19 cellular contexts compared by ENCODE assay signal in the genomic region with DNA sequence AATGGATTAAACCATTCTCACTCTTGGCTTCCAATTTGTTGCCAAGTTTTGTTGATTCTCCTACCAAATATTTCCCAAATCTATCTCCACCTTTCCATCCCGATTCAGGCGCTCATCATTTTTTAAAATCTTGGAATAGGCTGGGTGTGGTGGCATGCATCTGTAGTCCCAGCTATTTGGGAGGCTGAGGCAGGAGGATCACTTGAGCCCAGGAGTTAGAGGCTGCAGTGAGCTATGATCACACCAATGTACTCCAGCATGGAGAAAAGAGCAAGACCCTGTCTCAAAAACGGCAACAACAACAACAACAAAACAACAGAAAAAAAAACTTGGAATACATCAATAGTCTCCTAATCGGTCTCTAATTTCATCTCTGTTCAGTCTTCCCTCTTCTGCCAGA. TPM values are rescaled to one million over a fixed set of nuclear protein-coding genes. Genes with fewer than 3 reads are reported as not detected.
A peak's percentile ranks its signal among the peaks of the same experiment; 100 is the strongest.
DNase-seq lines count a peak whose midpoint lies in the region; ATAC-seq and TF ChIP-seq lines count a peak whose summit lies in the region.
"Had no signal": no experiment of that assay in that cellular context is flagged by ENCODE, and none has a peak within 500 bp of the region (broad histone marks: within the 10 kb centered on the region; RNA-seq: fewer than 3 reads in every experiment).

No MANE protein-coding gene starts in this region.

- H3K27me3 Mint-ChIP-seq in activated naive CD8-positive, alpha-beta T cell, result no peaks in the 10 kb centered on the region
- no peaks in the 10 kb centered on the region for H3K27me3 Mint-ChIP-seq in activated naive CD8-positive, alpha-beta T cell treated with anti-CD3 and anti-CD28 coated beads for 36 hours
- H3K27me3 Mint-ChIP-seq in WTC11 (ENCODE audit: low read depth) (no peaks in the 10 kb centered on the region), glutamatergic neuron (ENCODE audit: unreplicated experiment) (peaks cover 7% of the 10 kb centered on the region)
- no peaks in the 10 kb centered on the region for H3K27me3 Mint-ChIP-seq in stimulated activated memory B cell treated with anti-CD40 and anti-IgM and Interleukin-4, amounts not matched to agents 10 μg/mL and 1 μg/mL and 100 μg/mL, for 72 hours

- H3K27ac Mint-ChIP-seq in activated naive CD8-positive, alpha-beta T cell, result peak overlapping the region; percentile 69
- no peak overlapping the region for H3K27ac Mint-ChIP-seq in activated naive CD8-positive, alpha-beta T cell treated with anti-CD3 and anti-CD28 coated beads for 36 hours
- H3K27ac Mint-ChIP-seq in WTC11, result no peak overlapping the region
- H3K27ac Mint-ChIP-seq in glutamatergic neuron (ENCODE audit: unreplicated experiment), result peak overlapping the region; percentile 72
- H3K27ac Mint-ChIP-seq in stimulated activated memory B cell treated with anti-CD40 and anti-IgM and Interleukin-4, amounts not matched to agents 10 μg/mL and 1 μg/mL and 100 μg/mL, for 72 hours, result peak overlapping the region; percentile 66

- CTCF ChIA-PET in WTC11 (lab: Charles Lee), result interaction anchor here (0.5 to 6.8 kb wide), 20 partner anchors 8 to 234 kb away, joined by 3 to 108 read pairs (median 7); a partner anchor contains a TSS

- peak overlapping the region; percentile 43 for H3K4me3 Mint-ChIP-seq in activated naive CD8-positive, alpha-beta T cell
- H3K4me3 Mint-ChIP-seq in activated naive CD8-positive, alpha-beta T cell treated with anti-CD3 and anti-CD28 coated beads for 36 hours, result no peak overlapping the region
- H3K4me3 Mint-ChIP-seq in WTC11, result peak overlapping the region; percentile 95
- H3K4me3 Mint-ChIP-seq in glutamatergic neuron (ENCODE audit: unreplicated experiment), result peak overlapping the region; percentile 95
- peak overlapping the region; percentile 41 for H3K4me3 Mint-ChIP-seq in stimulated activated memory B cell treated with anti-CD40 and anti-IgM and Interleukin-4, amounts not matched to agents 10 μg/mL and 1 μg/mL and 100 μg/mL, for 72 hours

- no peaks in the 10 kb centered on the region for H3K9me3 Mint-ChIP-seq in activated naive CD8-positive, alpha-beta T cell (ENCODE audit: low read depth)
- H3K9me3 Mint-ChIP-seq in activated naive CD8-positive, alpha-beta T cell treated with anti-CD3 and anti-CD28 coated beads for 36 hours, result peaks cover 1% of the 10 kb centered on the region
- 0 out of 2 replicates have a peak, but pooled peaks cover 4% of the 10 kb centered on the region for H3K9me3 Mint-ChIP-seq in WTC11
- H3K9me3 Mint-ChIP-seq in glutamatergic neuron (ENCODE audit: unreplicated experiment), result peaks cover 12% of the 10 kb centered on the region
- H3K9me3 Mint-ChIP-seq in stimulated activated memory B cell treated with anti-CD40 and anti-IgM and Interleukin-4, amounts not matched to agents 10 μg/mL and 1 μg/mL and 100 μg/mL, for 72 hours, result no peaks in the 10 kb centered on the region

- POLR2A ChIA-PET in WTC11 (lab: Charles Lee), result interaction anchor here (1.3 to 3.1 kb wide), 2 partner anchors 8 to 52 kb away, joined by 5 to 13 read pairs; a partner anchor contains a TSS

- peaks cover 48% of the 10 kb centered on the region for H3K4me1 Mint-ChIP-seq in activated naive CD8-positive, alpha-beta T cell (ENCODE audit: low read depth)
- H3K4me1 Mint-ChIP-seq in activated naive CD8-positive, alpha-beta T cell treated with anti-CD3 and anti-CD28 coated beads for 36 hours, result peaks cover 40% of the 10 kb centered on the region
- H3K4me1 Mint-ChIP-seq in WTC11 (peaks cover 38% of the 10 kb centered on the region), glutamatergic neuron (ENCODE audit: low read depth, unreplicated experiment) (peaks cover 19% of the 10 kb centered on the region)
- peaks cover 68% of the 10 kb centered on the region for H3K4me1 Mint-ChIP-seq in stimulated activated memory B cell treated with anti-CD40 and anti-IgM and Interleukin-4, amounts not matched to agents 10 μg/mL and 1 μg/mL and 100 μg/mL, for 72 hours

- TF ChIP-seq CTCF in WTC11 (IDR thresholded peaks at IDR 0.05) (no peak), glutamatergic neuron (IDR thresholded peaks at IDR 0.05; ENCODE audit: partially characterized antibody, unreplicated experiment) (no peak)

- ATAC-seq in WTC11, result no peak
- no peak for ATAC-seq in stimulated activated memory B cell treated with anti-CD40 and anti-IgM and Interleukin-4, amounts not matched to agents 10 μg/mL and 1 μg/mL and 100 μg/mL, for 72 hours
- no peak for ATAC-seq in GM21576 (IDR thresholded peaks at IDR 0.05; ENCODE audit: unreplicated experiment)

- no peak for DNase-seq in activated naive CD8-positive, alpha-beta T cell treated with anti-CD3 and anti-CD28 coated beads for 36 hours
- DNase-seq in WTC11 (ENCODE audit: low spot score), result no peak
- DNase-seq in glutamatergic neuron, result no peak
- no peak for DNase-seq in AML-193 (lab: John Stamatoyannopoulos, UW)
- DNase-seq in MV-4-11 (lab: John Stamatoyannopoulos, UW), result no peak
- DNase-seq: activated CD4-positive, alpha-beta T cell treated with anti-CD3 and anti-CD28 coated beads for 4 hours; activated effector memory CD4-positive, alpha-beta T cell treated with Interleukin-2 at 50 U/mL for 16 hours; foreskin keratinocyte; GOT3; midbrain; NCI-H1092; NCI-H524 treated with DMSO at 0.1 percent for 48 hours; stimulated activated CD4-positive, alpha-beta T cell treated with anti-CD3 and anti-CD28 coated beads, Interleukin-4, amount 100 ng/mL, for 4 hours; stimulated activated CD8-positive, alpha-beta memory T cell treated with anti-CD3 and anti-CD28 coated beads, Interleukin-4, amount 100 ng/mL, for 48 hours; T-helper 9 cell; thyroid gland had no signal

- H3K36me3 Mint-ChIP-seq in activated naive CD8-positive, alpha-beta T cell, result peaks cover 2% of the 10 kb centered on the region
- H3K36me3 Mint-ChIP-seq in activated naive CD8-positive, alpha-beta T cell treated with anti-CD3 and anti-CD28 coated beads for 36 hours, result peaks cover 28% of the 10 kb centered on the region
- H3K36me3 Mint-ChIP-seq in WTC11 (peaks cover 26% of the 10 kb centered on the region), glutamatergic neuron (ENCODE audit: unreplicated experiment) (no peaks in the 10 kb centered on the region)
- H3K36me3 Mint-ChIP-seq in stimulated activated memory B cell treated with anti-CD40 and anti-IgM and Interleukin-4, amounts not matched to agents 10 μg/mL and 1 μg/mL and 100 μg/mL, for 72 hours, result peaks cover 19% of the 10 kb centered on the region

TF ChIP-seq in WTC11, 78 proteins besides CTCF, POLR2A, EP300 and RAD21 (continues in another document):
- TF ChIP-seq FOXJ3 (CRISPR knock-in tag; IDR thresholded peaks at IDR 0.05; ENCODE audit: borderline replicate concordance) (no peak), ZNF219 (CRISPR knock-in tag; IDR thresholded peaks at IDR 0.05; ENCODE audit: borderline replicate concordance) (no peak), JUN (CRISPR knock-in tag; IDR thresholded peaks at IDR 0.05) (no peak), GTF2I (CRISPR knock-in tag; conservative IDR thresholded peaks at IDR 0.05) (no peak), IRF2 (CRISPR knock-in tag; IDR thresholded peaks at IDR 0.05; ENCODE audit: borderline replicate concordance, low read depth) (no peak)
- TF ChIP-seq, protein P1, sequence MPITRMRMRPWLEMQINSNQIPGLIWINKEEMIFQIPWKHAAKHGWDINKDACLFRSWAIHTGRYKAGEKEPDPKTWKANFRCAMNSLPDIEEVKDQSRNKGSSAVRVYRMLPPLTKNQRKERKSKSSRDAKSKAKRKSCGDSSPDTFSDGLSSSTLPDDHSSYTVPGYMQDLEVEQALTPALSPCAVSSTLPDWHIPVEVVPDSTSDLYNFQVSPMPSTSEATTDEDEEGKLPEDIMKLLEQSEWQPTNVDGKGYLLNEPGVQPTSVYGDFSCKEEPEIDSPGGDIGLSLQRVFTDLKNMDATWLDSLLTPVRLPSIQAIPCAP (CRISPR knock-in tag; IDR thresholded peaks at IDR 0.05), result no peak
- TF ChIP-seq, protein P2, sequence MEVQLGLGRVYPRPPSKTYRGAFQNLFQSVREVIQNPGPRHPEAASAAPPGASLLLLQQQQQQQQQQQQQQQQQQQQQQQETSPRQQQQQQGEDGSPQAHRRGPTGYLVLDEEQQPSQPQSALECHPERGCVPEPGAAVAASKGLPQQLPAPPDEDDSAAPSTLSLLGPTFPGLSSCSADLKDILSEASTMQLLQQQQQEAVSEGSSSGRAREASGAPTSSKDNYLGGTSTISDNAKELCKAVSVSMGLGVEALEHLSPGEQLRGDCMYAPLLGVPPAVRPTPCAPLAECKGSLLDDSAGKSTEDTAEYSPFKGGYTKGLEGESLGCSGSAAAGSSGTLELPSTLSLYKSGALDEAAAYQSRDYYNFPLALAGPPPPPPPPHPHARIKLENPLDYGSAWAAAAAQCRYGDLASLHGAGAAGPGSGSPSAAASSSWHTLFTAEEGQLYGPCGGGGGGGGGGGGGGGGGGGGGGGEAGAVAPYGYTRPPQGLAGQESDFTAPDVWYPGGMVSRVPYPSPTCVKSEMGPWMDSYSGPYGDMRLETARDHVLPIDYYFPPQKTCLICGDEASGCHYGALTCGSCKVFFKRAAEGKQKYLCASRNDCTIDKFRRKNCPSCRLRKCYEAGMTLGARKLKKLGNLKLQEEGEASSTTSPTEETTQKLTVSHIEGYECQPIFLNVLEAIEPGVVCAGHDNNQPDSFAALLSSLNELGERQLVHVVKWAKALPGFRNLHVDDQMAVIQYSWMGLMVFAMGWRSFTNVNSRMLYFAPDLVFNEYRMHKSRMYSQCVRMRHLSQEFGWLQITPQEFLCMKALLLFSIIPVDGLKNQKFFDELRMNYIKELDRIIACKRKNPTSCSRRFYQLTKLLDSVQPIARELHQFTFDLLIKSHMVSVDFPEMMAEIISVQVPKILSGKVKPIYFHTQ (CRISPR knock-in tag; IDR thresholded peaks at IDR 0.05), result no peak
- TF ChIP-seq, protein P3, sequence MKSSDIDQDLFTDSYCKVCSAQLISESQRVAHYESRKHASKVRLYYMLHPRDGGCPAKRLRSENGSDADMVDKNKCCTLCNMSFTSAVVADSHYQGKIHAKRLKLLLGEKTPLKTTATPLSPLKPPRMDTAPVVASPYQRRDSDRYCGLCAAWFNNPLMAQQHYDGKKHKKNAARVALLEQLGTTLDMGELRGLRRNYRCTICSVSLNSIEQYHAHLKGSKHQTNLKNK (CRISPR knock-in tag; IDR thresholded peaks at IDR 0.05), result no peak

RNA-seq across cellular contexts. Expression of a gene that starts 0.9 kb away (rescaled TPM):
- total RNA-seq in activated naive CD8-positive, alpha-beta T cell treated with anti-CD3 and anti-CD28 coated beads for 36 hours, result 10 to 100 TPM; 20.3 to 25.0 TPM
- 31.9 to 37.3 TPM (median 36.1 TPM) in 3 replicates for total RNA-seq in WTC11 (2021)
- 88.8 TPM for total RNA-seq in glutamatergic neuron (ENCODE audit: unreplicated experiment)

RNA-seq across cellular contexts. Expression of a gene that starts 1.7 kb away (rescaled TPM):
- 100 to 1,000 TPM; 103 to 106 TPM for total RNA-seq in activated naive CD8-positive, alpha-beta T cell treated with anti-CD3 and anti-CD28 coated beads for 36 hours
- total RNA-seq in WTC11 (2021) (111 to 140 TPM (median 114 TPM) in 3 replicates), glutamatergic neuron (ENCODE audit: unreplicated experiment) (124 TPM)

RNA-seq across cellular contexts. Expression of a gene that starts 31.4 kb away (rescaled TPM):
- total RNA-seq in activated naive CD8-positive, alpha-beta T cell treated with anti-CD3 and anti-CD28 coated beads for 36 hours, result under 1 TPM; 0.23 to 0.40 TPM
- total RNA-seq in WTC11 (2021), result 1.9 to 2.8 TPM (median 2.5 TPM) in 3 replicates
- 2.4 TPM for total RNA-seq in glutamatergic neuron (ENCODE audit: unreplicated experiment)

RNA-seq across cellular contexts. Expression of a gene that starts 52.4 kb away (rescaled TPM):
- total RNA-seq in activated naive CD8-positive, alpha-beta T cell treated with anti-CD3 and anti-CD28 coated beads for 36 hours, result 10 to 100 TPM; 64.9 to 66.6 TPM
- total RNA-seq in WTC11 (2021) (52.5 to 54.2 TPM (median 53.9 TPM) in 3 replicates), glutamatergic neuron (ENCODE audit: unreplicated experiment) (51.5 TPM)

Comparison
In these comparisons a context has a peak if more than half of its experiments do, and no peak if none do; other contexts are left out.
1. H3K27ac Mint-ChIP-seq: peak in activated naive CD8-positive, alpha-beta T cell (single experiment), glutamatergic neuron (single experiment) and stimulated activated memory B cell treated with anti-CD40 and anti-IgM and Interleukin-4, amounts not matched to agents 10 μg/mL and 1 μg/mL and 100 μg/mL, for 72 hours (single experiment); none in activated naive CD8-positive, alpha-beta T cell treated with anti-CD3 and anti-CD28 coated beads for 36 hours (single experiment) and WTC11 (single experiment).